ENCODE assay signal across 8 cellular contexts in the genomic region with DNA sequence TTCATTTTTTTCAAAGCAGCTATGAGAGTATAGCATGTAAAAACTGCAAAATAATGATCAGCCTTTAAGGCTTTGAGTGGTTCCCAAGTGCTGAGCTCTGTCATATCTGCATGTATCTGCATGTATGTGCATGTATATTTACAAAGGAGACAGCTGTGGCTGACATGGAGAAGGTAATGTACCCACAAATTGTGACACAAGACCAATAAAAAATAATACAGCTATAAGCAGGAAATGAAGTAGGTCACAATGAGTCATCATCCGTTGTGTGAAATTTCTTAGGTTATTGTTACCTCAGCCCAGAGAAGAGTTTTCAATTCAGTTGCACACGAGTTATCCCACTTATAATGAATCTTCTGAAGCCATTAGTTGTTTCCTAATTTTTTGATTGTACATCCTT.
DNase-seq lines count a peak whose midpoint lies in the region; ATAC-seq and TF ChIP-seq lines count a peak whose summit lies in the region.

No MANE protein-coding gene starts in this region.

- H3K36me3 ChIP-seq in CD8-positive, alpha-beta T cell (ENCODE audit: insufficient read depth, low read length) = no peaks in the 10 kb centered on the region
- H3K36me3 ChIP-seq in SU-DHL-6 (ENCODE audit: low read length) = no peaks in the 10 kb centered on the region
- no peaks in the 10 kb centered on the region for H3K36me3 ChIP-seq in WERI-Rb-1

- H4K20me1 ChIP-seq in SU-DHL-6 (ENCODE audit: low read depth, low read length) = no peaks in the 10 kb centered on the region

- POLR2A ChIA-PET in CD8-positive, alpha-beta T cell (lab: Charles Lee) = interaction anchor here (0.7 to 3.9 kb wide), 20 partner anchors 10 to 1199 kb away, joined by 3 to 31 read pairs (median 4); a partner anchor contains a TSS

- intact Hi-C loops in CD8-positive, alpha-beta T cell (cut with DNase I, micrococcal nuclease) = loop anchor here (1.0 to 10.0 kb wide), 8 partner anchors 29 to 349 kb away; a partner anchor contains a TSS
- intact Hi-C loops in head of caudate nucleus (cut with DNase I) = no loop called here

- peak overlapping the region; percentile 37 for H3K4me3 ChIP-seq in CD8-positive, alpha-beta T cell (ENCODE audit: low read depth, low read length)
- H3K4me3 ChIP-seq in HFF-Myc (replicated peaks; ENCODE audit: low read depth, low read length) (no peak overlapping the region), SU-DHL-6 (ENCODE audit: insufficient read depth, low read length, poor library complexity, severe bottlenecking) (no peak overlapping the region), fibroblast of villous mesenchyme (ENCODE audit: low read depth, low read length) (no peak overlapping the region), WERI-Rb-1 (ENCODE audit: low read depth, low read length) (no peak overlapping the region)

- no peaks in the 10 kb centered on the region for H3F3A ChIP-seq in SU-DHL-6 (ENCODE audit: insufficient read depth)

- peak overlapping the region; percentile 61 for H3K27ac ChIP-seq in CD8-positive, alpha-beta T cell (ENCODE audit: low read depth, low read length)
- H3K27ac ChIP-seq in SU-DHL-6 (ENCODE audit: low read depth, low read length) = no peak overlapping the region
- no peak overlapping the region for H3K27ac ChIP-seq in WERI-Rb-1

- no peaks in the 10 kb centered on the region for H3K9me2 ChIP-seq in SU-DHL-6 (replicated peaks; ENCODE audit: insufficient read depth, low read length)

- peaks cover 81% of the 10 kb centered on the region for H3K4me1 Mint-ChIP-seq in CD8-positive, alpha-beta T cell (ENCODE audit: low read depth)

- H3K9me3 Mint-ChIP-seq in CD8-positive, alpha-beta T cell = no peaks in the 10 kb centered on the region

- H3K27me3 ChIP-seq in CD8-positive, alpha-beta T cell (ENCODE audit: insufficient read depth, low read length) = no peaks in the 10 kb centered on the region
- H3K27me3 ChIP-seq in SU-DHL-6 (ENCODE audit: low read length) = no peaks in the 10 kb centered on the region
- H3K27me3 ChIP-seq in WERI-Rb-1 (ENCODE audit: insufficient read depth, low read depth, severe bottlenecking) = no peaks in the 10 kb centered on the region

- peak in 4 of 7 experiments; percentile 14 to 62 (median 27) for DNase-seq in CD8-positive, alpha-beta T cell
- DNase-seq in HFF-Myc (ENCODE audit: extremely low read depth, low read depth) (peak; percentile 41), fibroblast of villous mesenchyme (ENCODE audit: low read depth) (peak; percentile 79), NCI-H2227 (lab: John Stamatoyannopoulos, UW; ENCODE audit: unreplicated experiment) (no peak), WERI-Rb-1 (no peak), head of caudate nucleus (no peak)
- no peak for DNase-seq in stimulated activated CD8-positive, alpha-beta memory T cell treated with anti-CD3 and anti-CD28 coated beads, Interleukin-4, amount 100 ng/mL, for 48 hours

- H3K36me3 Mint-ChIP-seq in CD8-positive, alpha-beta T cell = no peaks in the 10 kb centered on the region

- H3K4me2 ChIP-seq in SU-DHL-6 (ENCODE audit: low read depth, low read length, poor library complexity, severe bottlenecking) = peak overlapping the region; percentile 39

- peak; percentile 71 for ATAC-seq in CD8-positive, alpha-beta T cell

- H3K27ac Mint-ChIP-seq in CD8-positive, alpha-beta T cell = peak overlapping the region; percentile 96

- no peak overlapping the region for H3K9ac ChIP-seq in SU-DHL-6 (ENCODE audit: low read length)

- no peak for TF ChIP-seq CTCF in CD8-positive, alpha-beta T cell (IDR thresholded peaks at IDR 0.05)
- TF ChIP-seq CTCF in HFF-Myc (IDR thresholded peaks at IDR 0.05; ENCODE audit: low read depth, low read length, missing control alignments) (no peak), SU-DHL-6 (IDR thresholded peaks at IDR 0.05; ENCODE audit: insufficient read depth, low read length, poor library complexity, severe bottlenecking) (no peak), fibroblast of villous mesenchyme (IDR thresholded peaks at IDR 0.05; ENCODE audit: insufficient read depth, low read depth, low read length) (no peak), WERI-Rb-1 (IDR thresholded peaks at IDR 0.05; ENCODE audit: low read depth, low read length) (no peak)

- no peaks in the 10 kb centered on the region for H3K9me3 ChIP-seq in CD8-positive, alpha-beta T cell (ENCODE audit: low read length)
- H3K9me3 ChIP-seq in SU-DHL-6 (ENCODE audit: insufficient read depth, low read length) (no peaks in the 10 kb centered on the region), WERI-Rb-1 (ENCODE audit: severe bottlenecking) (no peaks in the 10 kb centered on the region)

- peaks cover 75% of the 10 kb centered on the region for H3K4me1 ChIP-seq in CD8-positive, alpha-beta T cell (ENCODE audit: insufficient read depth, low read length)

- H3K4me3 Mint-ChIP-seq in CD8-positive, alpha-beta T cell = peak overlapping the region; percentile 44

- no peaks in the 10 kb centered on the region for H3K79me2 ChIP-seq in SU-DHL-6 (ENCODE audit: insufficient read depth, low read length)

- peak overlapping the region; percentile 69 for H2AFZ ChIP-seq in SU-DHL-6 (ENCODE audit: low read depth, low read length, severe bottlenecking)

- H3K27me3 Mint-ChIP-seq in CD8-positive, alpha-beta T cell (ENCODE audit: low read depth) = no peaks in the 10 kb centered on the region

- CTCF ChIA-PET in CD8-positive, alpha-beta T cell (lab: Charles Lee) = interaction anchor here (0.8 to 2.8 kb wide), 10 partner anchors 29 to 329 kb away, joined by 3 to 20 read pairs (median 4); a partner anchor contains a TSS

Comparison
In these comparisons a context has a peak if more than half of its experiments do, and no peak if none do; other contexts are left out.
1. DNase-seq: peak in CD8-positive, alpha-beta T cell (4 of 7), HFF-Myc (single experiment) and fibroblast of villous mesenchyme (single experiment); none in NCI-H2227 (single experiment), WERI-Rb-1 (single experiment), stimulated activated CD8-positive, alpha-beta memory T cell treated with anti-CD3 and anti-CD28 coated beads, Interleukin-4, amount 100 ng/mL, for 48 hours (single experiment) and head of caudate nucleus (0 of 42).